1 cellular context compared by ENCODE assay signal in the genomic region with DNA sequence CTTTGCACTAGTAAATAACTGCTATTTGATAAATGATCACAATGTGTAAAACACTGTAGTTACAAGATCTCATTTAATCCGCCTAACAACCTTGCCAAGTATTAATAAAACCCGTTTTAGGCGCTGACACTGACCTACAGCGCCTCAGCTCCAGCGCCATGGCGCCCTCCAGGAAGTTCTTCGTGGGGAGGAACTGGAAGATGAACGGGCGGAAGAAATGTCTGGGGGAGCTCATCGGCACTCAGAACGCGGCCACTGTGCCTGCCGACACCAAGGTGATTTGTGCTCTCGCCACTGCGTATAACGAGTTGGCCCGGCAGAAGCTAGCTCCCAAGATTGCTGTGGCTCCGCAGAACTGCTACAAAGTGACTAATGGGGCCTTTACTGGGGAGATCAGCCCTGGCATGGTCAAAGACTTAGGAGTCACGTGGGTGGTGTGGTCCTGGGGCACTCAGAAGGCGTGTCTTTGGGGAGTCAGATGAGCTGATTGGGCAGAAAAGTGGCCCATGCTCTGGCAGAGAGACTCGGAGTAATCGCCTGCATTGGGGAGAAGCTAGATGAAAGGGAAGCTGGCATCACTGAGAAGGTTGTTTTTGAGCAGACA.
TF ChIP-seq lines count a peak whose summit lies in the region.

No MANE protein-coding gene starts in this region.

TF ChIP-seq in H1, 55 proteins besides CTCF, POLR2A, EP300 and RAD21 (continued from another document):
- TF ChIP-seq, protein P1, sequence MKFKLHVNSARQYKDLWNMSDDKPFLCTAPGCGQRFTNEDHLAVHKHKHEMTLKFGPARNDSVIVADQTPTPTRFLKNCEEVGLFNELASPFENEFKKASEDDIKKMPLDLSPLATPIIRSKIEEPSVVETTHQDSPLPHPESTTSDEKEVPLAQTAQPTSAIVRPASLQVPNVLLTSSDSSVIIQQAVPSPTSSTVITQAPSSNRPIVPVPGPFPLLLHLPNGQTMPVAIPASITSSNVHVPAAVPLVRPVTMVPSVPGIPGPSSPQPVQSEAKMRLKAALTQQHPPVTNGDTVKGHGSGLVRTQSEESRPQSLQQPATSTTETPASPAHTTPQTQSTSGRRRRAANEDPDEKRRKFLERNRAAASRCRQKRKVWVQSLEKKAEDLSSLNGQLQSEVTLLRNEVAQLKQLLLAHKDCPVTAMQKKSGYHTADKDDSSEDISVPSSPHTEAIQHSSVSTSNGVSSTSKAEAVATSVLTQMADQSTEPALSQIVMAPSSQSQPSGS (IDR thresholded peaks at IDR 0.05; ENCODE audit: low read length), result no peak
- TF ChIP-seq CHD2 (IDR thresholded peaks at IDR 0.05; ENCODE audit: low read length), result no peak
- no peak for TF ChIP-seq SAP30 (IDR thresholded peaks at IDR 0.05; ENCODE audit: insufficient read depth, insufficient replicate concordance, low read length)
- no peak for TF ChIP-seq SRF (IDR thresholded peaks at IDR 0.05; ENCODE audit: low read depth, low read length)
- no peak for TF ChIP-seq BRCA1 (IDR thresholded peaks at IDR 0.05; ENCODE audit: low read depth, low read length)
- no peak for TF ChIP-seq HDAC2 (IDR thresholded peaks at IDR 0.05; ENCODE audit: borderline replicate concordance in 1 of 2, low read depth in 2 of 2, low read length in 2 of 2)
